1 cellular context compared by ENCODE assay signal in genomic region chr2:105872830-105873229, GRCh38.
TF ChIP-seq lines count a peak whose summit lies in the region.

No MANE protein-coding gene starts in this region.

TF ChIP-seq in SK-N-SH, 30 proteins besides CTCF, POLR2A, EP300 and RAD21:
- TF ChIP-seq SMC3 (IDR thresholded peaks at IDR 0.05; ENCODE audit: low read depth, low read length) (no peak), ZBTB33 (IDR thresholded peaks at IDR 0.05; ENCODE audit: borderline replicate concordance, low read depth) (no peak), NRF1 (IDR thresholded peaks at IDR 0.05; ENCODE audit: low read depth, low read length) (no peak), GATA2 (CRISPR knock-in tag; IDR thresholded peaks at IDR 0.05) (no peak), JUND (IDR thresholded peaks at IDR 0.05) (no peak), USF1 (IDR thresholded peaks at IDR 0.05; ENCODE audit: borderline replicate concordance, low read depth) (no peak), RCOR1 (IDR thresholded peaks at IDR 0.05; ENCODE audit: low read length) (no peak), MEF2A (IDR thresholded peaks at IDR 0.05; ENCODE audit: borderline replicate concordance, low read depth) (no peak), TEAD4 (IDR thresholded peaks at IDR 0.05; ENCODE audit: borderline replicate concordance, insufficient read depth) (no peak), POLR2AphosphoS5 (IDR thresholded peaks at IDR 0.05; ENCODE audit: low read depth, low read length) (no peak), IRF3 (IDR thresholded peaks at IDR 0.05; ENCODE audit: low read depth, low read length) (no peak), FOXJ3 (CRISPR knock-in tag; IDR thresholded peaks at IDR 0.05) (no peak), GABPA (IDR thresholded peaks at IDR 0.05; ENCODE audit: low read depth) (no peak), RFX5 (IDR thresholded peaks at IDR 0.05; ENCODE audit: low read length) (no peak), TAF1 (IDR thresholded peaks at IDR 0.05; ENCODE audit: borderline replicate concordance, low read depth, low read length) (no peak), USF2 (IDR thresholded peaks at IDR 0.05; ENCODE audit: borderline replicate concordance, low read depth, low read length) (no peak), MXI1 (IDR thresholded peaks at IDR 0.05; ENCODE audit: low read depth, low read length) (no peak), YY1 (IDR thresholded peaks at IDR 0.05; ENCODE audit: low read depth) (no peak), ELF1 (IDR thresholded peaks at IDR 0.05) (no peak)
TF ChIP-seq in SK-N-SH: peak in this region for 0.
